In the genomic region with DNA sequence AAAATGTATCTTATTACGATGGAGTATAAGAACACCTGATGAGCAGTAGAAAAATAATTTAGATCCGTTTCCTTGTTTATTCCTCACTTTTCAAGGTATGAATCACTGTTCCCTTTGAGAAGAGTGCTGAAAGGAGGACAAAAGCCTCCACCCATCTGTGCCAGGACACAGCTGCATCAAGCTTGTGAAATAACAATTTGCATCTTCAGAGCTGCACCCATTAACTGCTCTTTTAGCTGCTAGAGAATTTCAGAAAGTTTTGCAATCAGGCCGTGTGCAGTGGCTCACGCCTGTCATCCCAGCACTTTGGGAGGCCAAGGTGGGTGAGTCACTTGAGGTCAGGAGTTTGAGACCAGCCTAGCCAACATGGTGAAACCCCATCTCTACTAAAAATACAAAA, we compare ENCODE assay signal across 12 cellular contexts. TPM values are rescaled to one million over a fixed set of nuclear protein-coding genes. Genes with fewer than 3 reads are reported as not detected.
DNase-seq lines count a peak whose midpoint lies in the region; ATAC-seq and TF ChIP-seq lines count a peak whose summit lies in the region.
"Had no signal": no experiment of that assay in that cellular context is flagged by ENCODE, and none has a peak within 500 bp of the region (broad histone marks: within the 10 kb centered on the region; RNA-seq: fewer than 3 reads in every experiment).

No MANE protein-coding gene starts in this region.

- CTCF ChIA-PET in RWPE1 (lab: Yijun Ruan, JAX), result no interaction called here

- intact Hi-C loops in left cardiac atrium (cut with DNase I) (no loop called here), left ventricle myocardium superior (cut with micrococcal nuclease) (no loop called here)

- H3K27ac ChIP-seq in RWPE1, result peak overlapping the region; percentile 89

- TF ChIP-seq CTCF in RWPE1 (conservative IDR thresholded peaks at IDR 0.05; ENCODE audit: low read depth), result no peak

- POLR2A ChIA-PET in RWPE1 (lab: Yijun Ruan, JAX; ENCODE audit: low non-redundant PET), result no interaction called here

- peak in 1 of 2 donors; percentile 80 for ATAC-seq in left cardiac atrium
- ATAC-seq in left ventricle myocardium superior, result no peak
- ATAC-seq in HG02763 (IDR thresholded peaks at IDR 0.05; ENCODE audit: unreplicated experiment), result no peak
- no peak for ATAC-seq in GM18511 (IDR thresholded peaks at IDR 0.05; ENCODE audit: unreplicated experiment)
- no peak for ATAC-seq in HG03565 (IDR thresholded peaks at IDR 0.05; ENCODE audit: unreplicated experiment)

- DNase-seq in left cardiac atrium, result peak; percentile 18
- DNase-seq in left ventricle myocardium superior, result no peak
- DNase-seq in RWPE1 (ENCODE audit: low spot score), result peak; percentile 89
- peak; percentile 1 for DNase-seq in fibroblast of peridontal ligament (ENCODE audit: extremely low read depth)
- no peak for DNase-seq in ureter (ENCODE audit: low spot score)
- DNase-seq: activated CD8-positive, alpha-beta memory T cell treated with anti-CD3 and anti-CD28 coated beads for 24 hours; NCI-H1436 had no signal

RNA-seq across cellular contexts. Expression of a gene that starts 9.6 kb away (rescaled TPM):
- 10 to 100 TPM; 73.3 to 88.5 TPM for total RNA-seq in left cardiac atrium
- total RNA-seq in left ventricle myocardium superior, result 75.6 TPM
- 90.2 TPM for total RNA-seq in ureter

RNA-seq across cellular contexts. Expression of a gene that starts 15.7 kb away (rescaled TPM):
- total RNA-seq in left cardiac atrium (not detected), left ventricle myocardium superior (not detected), ureter (not detected)
- total RNA-seq: chondrocyte, osteoblast had no signal

RNA-seq across cellular contexts. Expression of a gene that starts 18.6 kb away (rescaled TPM):
- total RNA-seq in left cardiac atrium (under 1 TPM in 1 of 2 donors, not detected in 1; 0.24 TPM), left ventricle myocardium superior (not detected), ureter (4.0 TPM)
- total RNA-seq: chondrocyte, osteoblast had no signal

RNA-seq across cellular contexts. Expression of a gene that starts 50.1 kb away (rescaled TPM):
- total RNA-seq in left cardiac atrium (not detected), left ventricle myocardium superior (not detected), ureter (not detected)
- total RNA-seq: chondrocyte, osteoblast had no signal

Comparison
In these comparisons a context has a peak if more than half of its experiments do, and no peak if none do; other contexts are left out.
1. DNase-seq: peak in left cardiac atrium (single experiment), RWPE1 (single experiment) and fibroblast of peridontal ligament (single experiment); none in left ventricle myocardium superior (single experiment) and ureter (single experiment).